In genomic region chr10:93357680-93358079, GRCh38 we compare ENCODE assay signal across 9 cellular contexts.
DNase-seq lines count a peak whose midpoint lies in the region; ATAC-seq and TF ChIP-seq lines count a peak whose summit lies in the region.
"Had no signal": no experiment of that assay in that cellular context is flagged by ENCODE, and none has a peak within 500 bp of the region (broad histone marks: within the 10 kb centered on the region; RNA-seq: fewer than 3 reads in every experiment).

No MANE protein-coding gene starts in this region.

- intact Hi-C loops in Calu3 (cut with micrococcal nuclease; ENCODE audit: unreplicated experiment) (no loop called here), OCI-LY7 (cut with micrococcal nuclease; ENCODE audit: unreplicated experiment) (loop anchor here (10.0 kb wide), 1 partner anchor 393 kb away; no protein-coding TSS in a partner anchor), colonic mucosa (cut with DNase I) (no loop called here)

- H3K27me3 ChIP-seq in colonic mucosa (no peaks in the 10 kb centered on the region), neural cell (ENCODE audit: insufficient read depth, low read depth, low read length) (no peaks in the 10 kb centered on the region)

- H3K4me1 ChIP-seq in OCI-LY7 (ENCODE audit: insufficient read depth, low read length, poor library complexity, severe bottlenecking) = no peaks in the 10 kb centered on the region
- H3K4me1 ChIP-seq in colonic mucosa = no peaks in the 10 kb centered on the region

- TF ChIP-seq EP300 in neural cell (conservative IDR thresholded peaks at IDR 0.05; ENCODE audit: poor library complexity, severe bottlenecking) = no peak

- H3K4me2 ChIP-seq in OCI-LY7 (ENCODE audit: low read length) = no peak overlapping the region
- H3K4me2 ChIP-seq in neural cell (ENCODE audit: low read length) = no peak overlapping the region

- no peaks in the 10 kb centered on the region for H3K9me2 ChIP-seq in OCI-LY7 (ENCODE audit: insufficient read depth, low read length)
- H3K9me2 ChIP-seq in neural cell (ENCODE audit: insufficient read depth, low read length) = no peaks in the 10 kb centered on the region

- H3K9me3 Mint-ChIP-seq in Calu3 (ENCODE audit: low read depth, unreplicated experiment) = no peaks in the 10 kb centered on the region
- no peaks in the 10 kb centered on the region for H3K9me3 Mint-ChIP-seq in stimulated activated memory B cell treated with anti-CD40 and anti-IgM and Interleukin-4, amounts not matched to agents 10 μg/mL and 1 μg/mL and 100 μg/mL, for 72 hours

- peak overlapping the region; percentile 73 for H3K27ac Mint-ChIP-seq in Calu3 (ENCODE audit: unreplicated experiment)
- H3K27ac Mint-ChIP-seq in stimulated activated memory B cell treated with anti-CD40 and anti-IgM and Interleukin-4, amounts not matched to agents 10 μg/mL and 1 μg/mL and 100 μg/mL, for 72 hours = no peak overlapping the region

- no peaks in the 10 kb centered on the region for H3F3A ChIP-seq in neural cell (ENCODE audit: insufficient read depth, low read length, poor library complexity, severe bottlenecking)

- TF ChIP-seq RAD21 in neural cell (conservative IDR thresholded peaks at IDR 0.05) = peak; percentile 59

- H3K27me3 Mint-ChIP-seq in Calu3 (ENCODE audit: unreplicated experiment) = no peaks in the 10 kb centered on the region
- peaks cover 22% of the 10 kb centered on the region for H3K27me3 Mint-ChIP-seq in stimulated activated memory B cell treated with anti-CD40 and anti-IgM and Interleukin-4, amounts not matched to agents 10 μg/mL and 1 μg/mL and 100 μg/mL, for 72 hours

- H3K9me3 ChIP-seq in OCI-LY7 (ENCODE audit: low read length) (no peaks in the 10 kb centered on the region), colonic mucosa (no peaks in the 10 kb centered on the region), neural cell (ENCODE audit: low read length) (no peaks in the 10 kb centered on the region)

- H3K36me3 Mint-ChIP-seq in Calu3 (ENCODE audit: insufficient read depth, unreplicated experiment) = peaks cover 59% of the 10 kb centered on the region
- no peaks in the 10 kb centered on the region for H3K36me3 Mint-ChIP-seq in stimulated activated memory B cell treated with anti-CD40 and anti-IgM and Interleukin-4, amounts not matched to agents 10 μg/mL and 1 μg/mL and 100 μg/mL, for 72 hours

- H3K36me3 ChIP-seq in OCI-LY7 (ENCODE audit: insufficient read depth, low read length) (no peaks in the 10 kb centered on the region), colonic mucosa (peaks cover 12% of the 10 kb centered on the region), neural cell (ENCODE audit: insufficient read depth, low read length) (no peaks in the 10 kb centered on the region)

- no peak overlapping the region for H3K4me3 Mint-ChIP-seq in Calu3 (ENCODE audit: low read depth, unreplicated experiment)
- H3K4me3 Mint-ChIP-seq in stimulated activated memory B cell treated with anti-CD40 and anti-IgM and Interleukin-4, amounts not matched to agents 10 μg/mL and 1 μg/mL and 100 μg/mL, for 72 hours = no peak overlapping the region

- no TSS peak for BruUV-seq in Calu3 (replicated peaks; lab: Mats Ljungman, UMichigan)
- BruUV-seq in OCI-LY7 (replicated peaks; lab: Mats Ljungman, UMichigan) = no TSS peak

- H3K27ac ChIP-seq in OCI-LY7 (ENCODE audit: low read depth, low read length, poor library complexity, severe bottlenecking) = no peak overlapping the region
- H3K27ac ChIP-seq in colonic mucosa = no peak overlapping the region
- no peak overlapping the region for H3K27ac ChIP-seq in neural cell (ENCODE audit: low read length)
- H3K27ac ChIP-seq: SK-N-MC had no signal

- CTCF ChIA-PET in Calu3 (lab: Charles Lee) = interaction anchor here (0.9 to 1.0 kb wide), 2 partner anchors 19 to 125 kb away, joined by 3 to 4 read pairs; partner anchors contain the start of gene MYOF
- CTCF ChIA-PET in OCI-LY7 (lab: Charles Lee; ENCODE audit: unreplicated experiment) = interaction anchor here (1.2 kb wide), 1 partner anchor 277 kb away, joined by 3 read pairs; no protein-coding TSS in a partner anchor

- H2AFZ ChIP-seq in OCI-LY7 (ENCODE audit: low read length) (no peak overlapping the region), neural cell (ENCODE audit: low read depth, low read length) (no peak overlapping the region)

- H3K4me1 Mint-ChIP-seq in Calu3 (ENCODE audit: low read depth, unreplicated experiment) = peaks cover 18% of the 10 kb centered on the region
- peaks cover 5% of the 10 kb centered on the region for H3K4me1 Mint-ChIP-seq in stimulated activated memory B cell treated with anti-CD40 and anti-IgM and Interleukin-4, amounts not matched to agents 10 μg/mL and 1 μg/mL and 100 μg/mL, for 72 hours

- no peaks in the 10 kb centered on the region for H3K79me2 ChIP-seq in OCI-LY7 (ENCODE audit: insufficient read depth, low read depth, low read length)
- no peaks in the 10 kb centered on the region for H3K79me2 ChIP-seq in neural cell (replicated peaks; ENCODE audit: insufficient read depth, low read length)

- POLR2A ChIA-PET in OCI-LY7 (lab: Charles Lee) = no interaction called here

- H4K20me1 ChIP-seq in OCI-LY7 (ENCODE audit: insufficient read depth, low read length) (no peaks in the 10 kb centered on the region), neural cell (ENCODE audit: insufficient read depth) (no peaks in the 10 kb centered on the region)

- H3K9ac ChIP-seq in colonic mucosa (ENCODE audit: low read depth in 2 of 2, low read length in 2 of 2) = no peak overlapping the region
- H3K9ac ChIP-seq in neural cell (ENCODE audit: low read length) = no peak overlapping the region

- no peak for ATAC-seq in HG03159 (IDR thresholded peaks at IDR 0.05; ENCODE audit: unreplicated experiment)
- ATAC-seq in HG03432 (IDR thresholded peaks at IDR 0.05; ENCODE audit: unreplicated experiment) = no peak
- ATAC-seq in stimulated activated memory B cell treated with anti-CD40 and anti-IgM and Interleukin-4, amounts not matched to agents 10 μg/mL and 1 μg/mL and 100 μg/mL, for 72 hours = no peak

- TF ChIP-seq CTCF in Calu3 (IDR thresholded peaks at IDR 0.05; ENCODE audit: unreplicated experiment) (no peak), OCI-LY7 (conservative IDR thresholded peaks at IDR 0.05; ENCODE audit: low read length) (peak; percentile 77), colonic mucosa (IDR thresholded peaks at IDR 0.05) (peak; percentile 34), neural cell (IDR thresholded peaks at IDR 0.05; ENCODE audit: poor library complexity, severe bottlenecking) (peak; percentile 60)

- H3K4me3 ChIP-seq in OCI-LY7 (ENCODE audit: low read depth, low read length, poor library complexity, severe bottlenecking) (no peak overlapping the region), colonic mucosa (no peak overlapping the region), neural cell (ENCODE audit: low read length) (no peak overlapping the region)
- H3K4me3 ChIP-seq: SK-N-MC had no signal

- DNase-seq in Calu3 (peak; percentile 7), HCEC 1CT (peak; percentile 31), OCI-LY7 (ENCODE audit: low spot score) (peak; percentile 48), colonic mucosa (no peak)

TF ChIP-seq in neural cell, 6 proteins besides CTCF, POLR2A, EP300 and RAD21:
- TF ChIP-seq SMC3 (conservative IDR thresholded peaks at IDR 0.05; ENCODE audit: poor library complexity) (peak; percentile 63), REST (IDR thresholded peaks at IDR 0.05; ENCODE audit: borderline replicate concordance) (no peak), POLR2AphosphoS5 (IDR thresholded peaks at IDR 0.05) (no peak), EZH2 (IDR thresholded peaks at IDR 0.05; ENCODE audit: borderline replicate concordance, insufficient read depth, low read length, poor library complexity, severe bottlenecking) (no peak), MXI1 (conservative IDR thresholded peaks at IDR 0.05; ENCODE audit: poor library complexity, severe bottlenecking) (no peak)
